In genomic region chr14:103538291-103539055, GRCh38 we compare ENCODE assay signal across 10 cellular contexts. TPM values are rescaled to one million over a fixed set of nuclear protein-coding genes. Genes with fewer than 3 reads are reported as not detected.
DNase-seq lines count a peak whose midpoint lies in the region; ATAC-seq and TF ChIP-seq lines count a peak whose summit lies in the region.
"Had no signal": no experiment of that assay in that cellular context is flagged by ENCODE, and none has a peak within 500 bp of the region (broad histone marks: within the 10 kb centered on the region; RNA-seq: fewer than 3 reads in every experiment).

No MANE protein-coding gene starts in this region.

- H3F3A ChIP-seq in GM23338 (replicated peaks; ENCODE audit: low read depth): 0 out of 2 replicates have a peak, but pooled peaks cover 3% of the 10 kb centered on the region

- H3K9me3 Mint-ChIP-seq in GM23338: no peaks in the 10 kb centered on the region
- H3K9me3 Mint-ChIP-seq in activated CD8-positive, alpha-beta T cell treated with anti-CD3 and anti-CD28 coated beads for 36 hours: no peaks in the 10 kb centered on the region
- H3K9me3 Mint-ChIP-seq: CD14-positive monocyte had no signal

- no peaks in the 10 kb centered on the region for H3K36me3 Mint-ChIP-seq in GM23338 (ENCODE audit: low read depth)
- H3K36me3 Mint-ChIP-seq in activated CD8-positive, alpha-beta T cell treated with anti-CD3 and anti-CD28 coated beads for 36 hours (ENCODE audit: low read depth): peaks cover 3% of the 10 kb centered on the region

- H3K27ac ChIP-seq in GM23338 (ENCODE audit: low read depth) (no peak overlapping the region), dorsolateral prefrontal cortex (peak overlapping the region; percentile 4 to 99 (median 88)), prostate gland (peak overlapping the region; percentile 56 to 61)

- no peak for DNase-seq in GM23338 (ENCODE audit: low spot score)
- peak in 2 of 10 donors; percentile 48 to 61 for DNase-seq in dorsolateral prefrontal cortex
- no peak for DNase-seq in prostate gland (ENCODE audit: low spot score)
- no peak for DNase-seq in lower leg skin (ENCODE audit: low spot score in 2 of 2)
- no peak for DNase-seq in activated CD8-positive, alpha-beta T cell treated with anti-CD3 and anti-CD28 coated beads for 36 hours
- no peak for DNase-seq in GM10266 (ENCODE audit: extremely low spot score)
- DNase-seq: activated CD4-positive, alpha-beta T cell treated with anti-CD3 and anti-CD28 coated beads, Interleukin-2, amount 50 U/mL, for 4 hours; NCI-H1930; SHP77 treated with DMSO at 0.1 percent for 48 hours had no signal

- TF ChIP-seq CTCF in GM23338 (conservative IDR thresholded peaks at IDR 0.05; ENCODE audit: low read depth in 2 of 2) (no peak), dorsolateral prefrontal cortex (IDR thresholded peaks at IDR 0.05 in 54 of 56, conservative IDR thresholded peaks at IDR 0.05 in 2 of 56; ENCODE audit: low read depth in 1 of 56, partially characterized antibody in 56 of 56) (no peak), prostate gland (IDR thresholded peaks at IDR 0.05) (no peak), lower leg skin (IDR thresholded peaks at IDR 0.05) (no peak), GM10266 (IDR thresholded peaks at IDR 0.05; ENCODE audit: control insufficient read depth, insufficient read depth, low read depth, missing control alignments) (no peak)
- no peak for TF ChIP-seq CTCF in activated CD8-positive, alpha-beta T cell treated with anti-CD3 and anti-CD28 coated beads for 36 hours (IDR thresholded peaks at IDR 0.05)

- no peak overlapping the region for H3K27ac Mint-ChIP-seq in GM23338
- H3K27ac Mint-ChIP-seq in activated CD8-positive, alpha-beta T cell treated with anti-CD3 and anti-CD28 coated beads for 36 hours: no peak overlapping the region

- H3K4me3 ChIP-seq in GM23338: no peak overlapping the region
- H3K4me3 ChIP-seq in dorsolateral prefrontal cortex: peak overlapping the region in 2 of 59 donors; percentile 7 to 16
- H3K4me3 ChIP-seq in prostate gland: no peak overlapping the region
- H3K4me3 ChIP-seq in lower leg skin (ENCODE audit: low read depth, poor library complexity, severe bottlenecking): no peak overlapping the region

- no peak overlapping the region for H2AFZ ChIP-seq in GM23338

- WGBS in prostate gland: 59% methylated on average over 17 of the region's 30 CpGs
- WGBS in lower leg skin, 2 donors: 47 to 59% methylated on average over 18 to 25 of the region's 30 CpGs

- H3K4me1 ChIP-seq in GM23338 (ENCODE audit: insufficient read depth) (peaks cover 15% of the 10 kb centered on the region), prostate gland (replicated peaks) (peaks cover 23% of the 10 kb centered on the region)

- H3K36me3 ChIP-seq in GM23338 (ENCODE audit: insufficient read depth): no peaks in the 10 kb centered on the region
- H3K36me3 ChIP-seq in prostate gland: no peaks in the 10 kb centered on the region

- H3K27me3 ChIP-seq in GM23338 (ENCODE audit: insufficient read depth) (no peaks in the 10 kb centered on the region; the same call in 1 of the 2 replicates), dorsolateral prefrontal cortex (no peaks in the 10 kb centered on the region), prostate gland (replicated peaks; ENCODE audit: insufficient read depth) (no peaks in the 10 kb centered on the region)

- H4K20me1 ChIP-seq in GM23338 (replicated peaks; ENCODE audit: insufficient read depth): no peaks in the 10 kb centered on the region; the same call in 1 of the 2 replicates

- intact Hi-C loops in dorsolateral prefrontal cortex (cut with DNase I): no loop called here
- intact Hi-C loops in prostate gland (cut with DNase I): no loop called here
- intact Hi-C loops in lower leg skin (cut with DNase I; ENCODE audit: low total_unique reads): no loop called here
- intact Hi-C loops in activated CD8-positive, alpha-beta T cell treated with anti-CD3 and anti-CD28 coated beads for 36 hours (cut with micrococcal nuclease): no loop called here

- POLR2A ChIA-PET in activated CD8-positive, alpha-beta T cell treated with anti-CD3 and anti-CD28 coated beads for 36 hours (lab: Charles Lee): interaction anchor here (0.8 to 2.2 kb wide), 3 partner anchors 8 to 20 kb away, joined by 3 to 13 read pairs (median 4); partner anchors contain the start of gene TRMT61A

- no peaks in the 10 kb centered on the region for H3K79me2 ChIP-seq in GM23338 (replicated peaks; ENCODE audit: insufficient read depth)

- no peak for ATAC-seq in GM23338
- no peak for ATAC-seq in activated CD8-positive, alpha-beta T cell treated with anti-CD3 and anti-CD28 coated beads for 36 hours

- H3K4me1 Mint-ChIP-seq in GM23338: peaks cover 12% of the 10 kb centered on the region; the same call in 2 of the 3 replicates
- H3K4me1 Mint-ChIP-seq in activated CD8-positive, alpha-beta T cell treated with anti-CD3 and anti-CD28 coated beads for 36 hours (ENCODE audit: low read depth): no peaks in the 10 kb centered on the region
- H3K4me1 Mint-ChIP-seq: CD14-positive monocyte had no signal

- TF ChIP-seq POLR2A in prostate gland (IDR thresholded peaks at IDR 0.05) (no peak), lower leg skin (IDR thresholded peaks at IDR 0.05) (no peak)

- CTCF ChIA-PET in activated CD8-positive, alpha-beta T cell treated with anti-CD3 and anti-CD28 coated beads for 36 hours (lab: Charles Lee): no interaction called here

- H3K9me2 ChIP-seq in GM23338 (ENCODE audit: insufficient read depth): no peaks in the 10 kb centered on the region

- H3K4me3 Mint-ChIP-seq in GM23338: no peak overlapping the region
- H3K4me3 Mint-ChIP-seq in activated CD8-positive, alpha-beta T cell treated with anti-CD3 and anti-CD28 coated beads for 36 hours: no peak overlapping the region
- H3K4me3 Mint-ChIP-seq: CD14-positive monocyte had no signal

- peaks cover 10% of the 10 kb centered on the region for H3K27me3 Mint-ChIP-seq in GM23338 (ENCODE audit: insufficient read depth, low read depth, poor library complexity)
- no peaks in the 10 kb centered on the region for H3K27me3 Mint-ChIP-seq in activated CD8-positive, alpha-beta T cell treated with anti-CD3 and anti-CD28 coated beads for 36 hours

- H3K9me3 ChIP-seq in prostate gland: no peaks in the 10 kb centered on the region

- H3K4me2 ChIP-seq in GM23338: no peak overlapping the region

RNA-seq across cellular contexts. Expression of gene TRMT61A, which starts 9.5 kb away (rescaled TPM):
- 22.0 and 28.2 TPM in 2 replicates for total RNA-seq in GM23338 (2014; rRNA removed; shearing (Covaris generic))
- polyA plus RNA-seq in GM23338 (2016; fragmentation: Nextera tagmentation; extraction: Ambion mirVana): 13.2 and 13.4 TPM in 2 replicates
- total RNA-seq in dorsolateral prefrontal cortex (10 to 100 TPM in 119 of 120 experiments, 1 to 10 TPM in 1; 9.8 to 20.3 (median 14.3) TPM), prostate gland (10 to 100 TPM; 19.6 to 40.4 TPM), lower leg skin (10 to 100 TPM in 3 of 4 donors, 1 to 10 TPM in 1; 9.2 to 22.5 (median 16.0) TPM)
- 1 to 10 TPM; 9.9 TPM for total RNA-seq in activated CD8-positive, alpha-beta T cell treated with anti-CD3 and anti-CD28 coated beads for 36 hours

RNA-seq across cellular contexts. Expression of gene CKB, which starts 15.8 kb away (rescaled TPM):
- total RNA-seq in GM23338 (2014; rRNA removed; shearing (Covaris generic)): 504 and 604 TPM in 2 replicates
- 846 and 852 TPM in 2 replicates for polyA plus RNA-seq in GM23338 (2016; fragmentation: Nextera tagmentation; extraction: Ambion mirVana)
- total RNA-seq in dorsolateral prefrontal cortex: 1,000 to 10,000 TPM; 1,109 to 2,418 (median 1,592) TPM
- total RNA-seq in prostate gland: 1,000 to 10,000 TPM; 1,199 to 1,838 TPM
- 100 to 1,000 TPM; 168 to 236 (median 214) TPM for total RNA-seq in lower leg skin
- total RNA-seq in activated CD8-positive, alpha-beta T cell treated with anti-CD3 and anti-CD28 coated beads for 36 hours: 1 to 10 TPM; 5.8 to 9.1 TPM

RNA-seq across cellular contexts. Expression of gene BAG5, which starts 24.0 kb away (rescaled TPM):
- total RNA-seq in GM23338 (2014; rRNA removed; shearing (Covaris generic)): 25.4 and 29.2 TPM in 2 replicates
- polyA plus RNA-seq in GM23338 (2016; fragmentation: Nextera tagmentation; extraction: Ambion mirVana): 16.4 and 21.1 TPM in 2 replicates
- total RNA-seq in dorsolateral prefrontal cortex (10 to 100 TPM; 25.3 to 45.6 (median 35.3) TPM), prostate gland (10 to 100 TPM; 31.2 to 33.3 TPM), lower leg skin (10 to 100 TPM; 40.3 to 44.3 (median 43.1) TPM)
- 10 to 100 TPM; 28.8 to 29.6 TPM for total RNA-seq in activated CD8-positive, alpha-beta T cell treated with anti-CD3 and anti-CD28 coated beads for 36 hours

RNA-seq across cellular contexts. Expression of gene COA8, which starts 24.3 kb away (rescaled TPM):
- 61.3 and 82.6 TPM in 2 replicates for total RNA-seq in GM23338 (2014; rRNA removed; shearing (Covaris generic))
- polyA plus RNA-seq in GM23338 (2016; fragmentation: Nextera tagmentation; extraction: Ambion mirVana): 129 and 130 TPM in 2 replicates
- total RNA-seq in dorsolateral prefrontal cortex (10 to 100 TPM; 21.7 to 47.0 (median 35.6) TPM), prostate gland (10 to 100 TPM; 24.3 to 24.9 TPM), lower leg skin (10 to 100 TPM; 21.0 to 32.9 (median 30.0) TPM)
- 10 to 100 TPM; 40.3 to 45.6 TPM for total RNA-seq in activated CD8-positive, alpha-beta T cell treated with anti-CD3 and anti-CD28 coated beads for 36 hours

Comparison
In these comparisons a context has a peak if more than half of its experiments do, and no peak if none do; other contexts are left out.
1. RNA of gene CKB, which starts 15.8 kb away (total RNA-seq): 1,199 to 1,838 TPM in prostate gland, 1,109 to 2,418 TPM in dorsolateral prefrontal cortex, 504 to 604 TPM in GM23338 and 168 to 236 TPM in lower leg skin; 5.8 to 9.1 TPM in activated CD8-positive, alpha-beta T cell treated with anti-CD3 and anti-CD28 coated beads for 36 hours; every median in the first group is over 10 times any median in the second.